Comparison of ENCODE assay signal across 8 cellular contexts in genomic region chr17:48429638-48430586, GRCh38. TPM values are rescaled to one million over a fixed set of nuclear protein-coding genes. Genes with fewer than 3 reads are reported as not detected.
DNase-seq lines count a peak whose midpoint lies in the region; ATAC-seq, FAIRE-seq and TF ChIP-seq lines count a peak whose summit lies in the region.

Gene SKAP1, minus strand, starts transcription at chr17:48430214.

- peak; percentile 88 for FAIRE-seq in GM12892 (lab: Jason Lieb, UNC)

- peak; percentile 66 for DNase-seq in GM12892 (ENCODE audit: insufficient read length)
- DNase-seq in activated CD8-positive, alpha-beta memory T cell treated with anti-CD3 and anti-CD28 coated beads, Interleukin-2, amount 50 U/mL, for 48 hours: peak; percentile 79
- peak; percentile 61 for DNase-seq in stimulated activated CD8-positive, alpha-beta memory T cell treated with anti-CD3 and anti-CD28 coated beads, Interleukin-12 subunit alpha, Interleukin-12 subunit beta, amount 100 ng/mL, for 4 hours (ENCODE audit: low read depth)
- no peak for DNase-seq in AML-193 (lab: John Stamatoyannopoulos, UW)
- no peak for DNase-seq in NCI-H510A (lab: John Stamatoyannopoulos, UW)

- ATAC-seq in HG03108 (IDR thresholded peaks at IDR 0.05; ENCODE audit: unreplicated experiment) (peak; percentile 53), GM21515 (IDR thresholded peaks at IDR 0.05; ENCODE audit: unreplicated experiment) (no peak)

- TF ChIP-seq POLR2A in GM12892 (IDR thresholded peaks at IDR 0.05; ENCODE audit: low read depth, low read length): peak; percentile 65; the same call in 1 of the 2 replicates

- H3K4me3 ChIP-seq in iPS-11a (ENCODE audit: low read depth, low read length): peak within 1 kb of the TSS; percentile 13

RNA-seq across cellular contexts. Expression of gene SKAP1, which starts in this region (rescaled TPM):
- polyA plus RNA-seq in GM12892 (2012; ENCODE audit: missing spikeins): 59.0 TPM

Comparison
In these comparisons a context has a peak if more than half of its experiments do, and no peak if none do; other contexts are left out.
1. DNase-seq: peak in GM12892 (single experiment), activated CD8-positive, alpha-beta memory T cell treated with anti-CD3 and anti-CD28 coated beads, Interleukin-2, amount 50 U/mL, for 48 hours (single experiment) and stimulated activated CD8-positive, alpha-beta memory T cell treated with anti-CD3 and anti-CD28 coated beads, Interleukin-12 subunit alpha, Interleukin-12 subunit beta, amount 100 ng/mL, for 4 hours (single experiment); none in AML-193 (0 of 2) and NCI-H510A (single experiment).